1 cellular context compared by ENCODE assay signal in the genomic region with DNA sequence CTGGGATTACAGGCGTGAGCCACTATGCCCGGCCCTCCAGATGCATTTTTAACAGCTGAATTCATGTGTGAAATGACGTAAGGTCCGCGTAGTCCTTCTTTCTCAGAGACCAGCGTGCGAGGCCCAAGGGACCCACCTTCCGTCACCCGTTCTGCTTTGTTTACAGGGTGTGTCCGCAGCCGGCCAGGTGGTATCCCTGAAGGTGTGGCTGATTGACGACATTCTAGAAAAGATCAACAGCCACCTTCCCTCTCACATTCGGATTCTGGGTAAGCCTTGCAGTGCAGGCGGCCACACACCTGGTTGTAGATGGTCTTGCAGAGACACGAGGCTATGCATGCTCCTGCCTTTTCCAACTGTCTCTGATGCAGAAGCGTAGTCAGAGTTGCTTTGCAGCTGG.
TF ChIP-seq lines count a peak whose summit lies in the region.

No MANE protein-coding gene starts in this region.

TF ChIP-seq in HepG2, 621 proteins besides CTCF, POLR2A, EP300 and RAD21:
- TF ChIP-seq NFE2L1 (CRISPR knock-in tag; IDR thresholded peaks at IDR 0.05; ENCODE audit: borderline replicate concordance) = no peak
- TF ChIP-seq, protein P1, sequence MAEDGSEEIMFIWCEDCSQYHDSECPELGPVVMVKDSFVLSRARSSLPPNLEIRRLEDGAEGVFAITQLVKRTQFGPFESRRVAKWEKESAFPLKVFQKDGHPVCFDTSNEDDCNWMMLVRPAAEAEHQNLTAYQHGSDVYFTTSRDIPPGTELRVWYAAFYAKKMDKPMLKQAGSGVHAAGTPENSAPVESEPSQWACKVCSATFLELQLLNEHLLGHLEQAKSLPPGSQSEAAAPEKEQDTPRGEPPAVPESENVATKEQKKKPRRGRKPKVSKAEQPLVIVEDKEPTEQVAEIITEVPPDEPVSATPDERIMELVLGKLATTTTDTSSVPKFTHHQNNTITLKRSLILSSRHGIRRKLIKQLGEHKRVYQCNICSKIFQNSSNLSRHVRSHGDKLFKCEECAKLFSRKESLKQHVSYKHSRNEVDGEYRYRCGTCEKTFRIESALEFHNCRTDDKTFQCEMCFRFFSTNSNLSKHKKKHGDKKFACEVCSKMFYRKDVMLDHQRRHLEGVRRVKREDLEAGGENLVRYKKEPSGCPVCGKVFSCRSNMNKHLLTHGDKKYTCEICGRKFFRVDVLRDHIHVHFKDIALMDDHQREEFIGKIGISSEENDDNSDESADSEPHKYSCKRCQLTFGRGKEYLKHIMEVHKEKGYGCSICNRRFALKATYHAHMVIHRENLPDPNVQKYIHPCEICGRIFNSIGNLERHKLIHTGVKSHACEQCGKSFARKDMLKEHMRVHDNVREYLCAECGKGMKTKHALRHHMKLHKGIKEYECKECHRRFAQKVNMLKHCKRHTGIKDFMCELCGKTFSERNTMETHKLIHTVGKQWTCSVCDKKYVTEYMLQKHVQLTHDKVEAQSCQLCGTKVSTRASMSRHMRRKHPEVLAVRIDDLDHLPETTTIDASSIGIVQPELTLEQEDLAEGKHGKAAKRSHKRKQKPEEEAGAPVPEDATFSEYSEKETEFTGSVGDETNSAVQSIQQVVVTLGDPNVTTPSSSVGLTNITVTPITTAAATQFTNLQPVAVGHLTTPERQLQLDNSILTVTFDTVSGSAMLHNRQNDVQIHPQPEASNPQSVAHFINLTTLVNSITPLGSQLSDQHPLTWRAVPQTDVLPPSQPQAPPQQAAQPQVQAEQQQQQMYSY (CRISPR knock-in tag; IDR thresholded peaks at IDR 0.05) = no peak
- no peak for TF ChIP-seq JDP2 (CRISPR knock-in tag; IDR thresholded peaks at IDR 0.05; ENCODE audit: borderline replicate concordance)
- TF ChIP-seq, protein P2, sequence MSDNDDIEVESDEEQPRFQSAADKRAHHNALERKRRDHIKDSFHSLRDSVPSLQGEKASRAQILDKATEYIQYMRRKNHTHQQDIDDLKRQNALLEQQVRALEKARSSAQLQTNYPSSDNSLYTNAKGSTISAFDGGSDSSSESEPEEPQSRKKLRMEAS (IDR thresholded peaks at IDR 0.05) = no peak
- no peak for TF ChIP-seq ZNF557 (CRISPR knock-in tag; IDR thresholded peaks at IDR 0.05)
- TF ChIP-seq, protein P3, sequence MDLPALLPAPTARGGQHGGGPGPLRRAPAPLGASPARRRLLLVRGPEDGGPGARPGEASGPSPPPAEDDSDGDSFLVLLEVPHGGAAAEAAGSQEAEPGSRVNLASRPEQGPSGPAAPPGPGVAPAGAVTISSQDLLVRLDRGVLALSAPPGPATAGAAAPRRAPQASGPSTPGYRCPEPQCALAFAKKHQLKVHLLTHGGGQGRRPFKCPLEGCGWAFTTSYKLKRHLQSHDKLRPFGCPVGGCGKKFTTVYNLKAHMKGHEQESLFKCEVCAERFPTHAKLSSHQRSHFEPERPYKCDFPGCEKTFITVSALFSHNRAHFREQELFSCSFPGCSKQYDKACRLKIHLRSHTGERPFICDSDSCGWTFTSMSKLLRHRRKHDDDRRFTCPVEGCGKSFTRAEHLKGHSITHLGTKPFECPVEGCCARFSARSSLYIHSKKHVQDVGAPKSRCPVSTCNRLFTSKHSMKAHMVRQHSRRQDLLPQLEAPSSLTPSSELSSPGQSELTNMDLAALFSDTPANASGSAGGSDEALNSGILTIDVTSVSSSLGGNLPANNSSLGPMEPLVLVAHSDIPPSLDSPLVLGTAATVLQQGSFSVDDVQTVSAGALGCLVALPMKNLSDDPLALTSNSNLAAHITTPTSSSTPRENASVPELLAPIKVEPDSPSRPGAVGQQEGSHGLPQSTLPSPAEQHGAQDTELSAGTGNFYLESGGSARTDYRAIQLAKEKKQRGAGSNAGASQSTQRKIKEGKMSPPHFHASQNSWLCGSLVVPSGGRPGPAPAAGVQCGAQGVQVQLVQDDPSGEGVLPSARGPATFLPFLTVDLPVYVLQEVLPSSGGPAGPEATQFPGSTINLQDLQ (CRISPR knock-in tag; IDR thresholded peaks at IDR 0.05) = no peak
- no peak for TF ChIP-seq NR2F1 (CRISPR knock-in tag; IDR thresholded peaks at IDR 0.05)
- no peak for TF ChIP-seq ZNF839 (CRISPR knock-in tag; IDR thresholded peaks at IDR 0.05; ENCODE audit: borderline replicate concordance)
- TF ChIP-seq ZSCAN12 (CRISPR knock-in tag; IDR thresholded peaks at IDR 0.05) = no peak
- TF ChIP-seq RBM22 (optimal IDR thresholded peaks at IDR 0.05; ENCODE audit: low read length) = peak; percentile 44
- TF ChIP-seq, protein P4, sequence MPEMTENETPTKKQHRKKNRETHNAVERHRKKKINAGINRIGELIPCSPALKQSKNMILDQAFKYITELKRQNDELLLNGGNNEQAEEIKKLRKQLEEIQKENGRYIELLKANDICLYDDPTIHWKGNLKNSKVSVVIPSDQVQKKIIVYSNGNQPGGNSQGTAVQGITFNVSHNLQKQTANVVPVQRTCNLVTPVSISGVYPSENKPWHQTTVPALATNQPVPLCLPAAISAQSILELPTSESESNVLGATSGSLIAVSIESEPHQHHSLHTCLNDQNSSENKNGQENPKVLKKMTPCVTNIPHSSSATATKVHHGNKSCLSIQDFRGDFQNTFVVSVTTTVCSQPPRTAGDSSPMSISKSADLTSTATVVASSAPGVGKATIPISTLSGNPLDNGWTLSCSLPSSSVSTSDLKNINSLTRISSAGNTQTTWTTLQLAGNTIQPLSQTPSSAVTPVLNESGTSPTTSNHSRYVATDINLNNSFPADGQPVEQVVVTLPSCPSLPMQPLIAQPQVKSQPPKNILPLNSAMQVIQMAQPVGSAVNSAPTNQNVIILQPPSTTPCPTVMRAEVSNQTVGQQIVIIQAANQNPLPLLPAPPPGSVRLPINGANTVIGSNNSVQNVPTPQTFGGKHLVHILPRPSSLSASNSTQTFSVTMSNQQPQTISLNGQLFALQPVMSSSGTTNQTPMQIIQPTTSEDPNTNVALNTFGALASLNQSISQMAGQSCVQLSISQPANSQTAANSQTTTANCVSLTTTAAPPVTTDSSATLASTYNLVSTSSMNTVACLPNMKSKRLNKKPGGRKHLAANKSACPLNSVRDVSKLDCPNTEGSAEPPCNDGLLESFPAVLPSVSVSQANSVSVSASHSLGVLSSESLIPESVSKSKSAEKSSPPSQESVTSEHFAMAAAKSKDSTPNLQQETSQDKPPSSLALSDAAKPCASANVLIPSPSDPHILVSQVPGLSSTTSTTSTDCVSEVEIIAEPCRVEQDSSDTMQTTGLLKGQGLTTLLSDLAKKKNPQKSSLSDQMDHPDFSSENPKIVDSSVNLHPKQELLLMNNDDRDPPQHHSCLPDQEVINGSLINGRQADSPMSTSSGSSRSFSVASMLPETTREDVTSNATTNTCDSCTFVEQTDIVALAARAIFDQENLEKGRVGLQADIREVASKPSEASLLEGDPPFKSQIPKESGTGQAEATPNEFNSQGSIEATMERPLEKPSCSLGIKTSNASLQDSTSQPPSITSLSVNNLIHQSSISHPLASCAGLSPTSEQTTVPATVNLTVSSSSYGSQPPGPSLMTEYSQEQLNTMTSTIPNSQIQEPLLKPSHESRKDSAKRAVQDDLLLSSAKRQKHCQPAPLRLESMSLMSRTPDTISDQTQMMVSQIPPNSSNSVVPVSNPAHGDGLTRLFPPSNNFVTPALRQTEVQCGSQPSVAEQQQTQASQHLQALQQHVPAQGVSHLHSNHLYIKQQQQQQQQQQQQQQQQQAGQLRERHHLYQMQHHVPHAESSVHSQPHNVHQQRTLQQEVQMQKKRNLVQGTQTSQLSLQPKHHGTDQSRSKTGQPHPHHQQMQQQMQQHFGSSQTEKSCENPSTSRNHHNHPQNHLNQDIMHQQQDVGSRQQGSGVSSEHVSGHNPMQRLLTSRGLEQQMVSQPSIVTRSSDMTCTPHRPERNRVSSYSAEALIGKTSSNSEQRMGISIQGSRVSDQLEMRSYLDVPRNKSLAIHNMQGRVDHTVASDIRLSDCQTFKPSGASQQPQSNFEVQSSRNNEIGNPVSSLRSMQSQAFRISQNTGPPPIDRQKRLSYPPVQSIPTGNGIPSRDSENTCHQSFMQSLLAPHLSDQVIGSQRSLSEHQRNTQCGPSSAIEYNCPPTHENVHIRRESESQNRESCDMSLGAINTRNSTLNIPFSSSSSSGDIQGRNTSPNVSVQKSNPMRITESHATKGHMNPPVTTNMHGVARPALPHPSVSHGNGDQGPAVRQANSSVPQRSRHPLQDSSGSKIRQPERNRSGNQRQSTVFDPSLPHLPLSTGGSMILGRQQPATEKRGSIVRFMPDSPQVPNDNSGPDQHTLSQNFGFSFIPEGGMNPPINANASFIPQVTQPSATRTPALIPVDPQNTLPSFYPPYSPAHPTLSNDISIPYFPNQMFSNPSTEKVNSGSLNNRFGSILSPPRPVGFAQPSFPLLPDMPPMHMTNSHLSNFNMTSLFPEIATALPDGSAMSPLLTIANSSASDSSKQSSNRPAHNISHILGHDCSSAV (CRISPR knock-in tag; IDR thresholded peaks at IDR 0.05; ENCODE audit: borderline replicate concordance) = no peak
- no peak for TF ChIP-seq ZNF672 (CRISPR knock-in tag; IDR thresholded peaks at IDR 0.05)
- TF ChIP-seq AGO2 (optimal IDR thresholded peaks at IDR 0.05; ENCODE audit: low read depth, low read length) = peak; percentile 59
